In genomic region chr6:21586300-21586699, GRCh38 we compare ENCODE assay signal across 11 cellular contexts. TPM values are rescaled to one million over a fixed set of nuclear protein-coding genes. Genes with fewer than 3 reads are reported as not detected.
DNase-seq lines count a peak whose midpoint lies in the region; ATAC-seq and TF ChIP-seq lines count a peak whose summit lies in the region.
"Had no signal": no experiment of that assay in that cellular context is flagged by ENCODE, and none has a peak within 500 bp of the region (broad histone marks: within the 10 kb centered on the region; RNA-seq: fewer than 3 reads in every experiment).

No MANE protein-coding gene starts in this region.

- peaks cover 5% of the 10 kb centered on the region for H3K4me1 Mint-ChIP-seq in activated T-helper 1 cell treated with anti-CD3 and anti-CD28 coated beads, Interleukin-12 subunit alpha, Interleukin-12 subunit beta, Interleukin-2, Interleukin-4 antibody, amounts not matched to agents 30 ng/mL and 10 ng/mL and 1 ng/mL, durations not matched to agents 14 hours and 24 hours and 36 hours (ENCODE audit: low read depth)
- peaks cover 19 to 25% of the 10 kb centered on the region in 2 donors for H3K4me1 Mint-ChIP-seq in immature natural killer cell

- peak overlapping the region; percentile 27 for H3K4me3 Mint-ChIP-seq in activated T-helper 1 cell treated with anti-CD3 and anti-CD28 coated beads, Interleukin-12 subunit alpha, Interleukin-12 subunit beta, Interleukin-2, Interleukin-4 antibody, amounts not matched to agents 30 ng/mL and 10 ng/mL and 1 ng/mL, durations not matched to agents 14 hours and 24 hours and 36 hours
- peak overlapping the region; percentile 23 to 69 (median 60) for H3K4me3 Mint-ChIP-seq in immature natural killer cell

- no peak overlapping the region for H3K27ac Mint-ChIP-seq in activated T-helper 1 cell treated with anti-CD3 and anti-CD28 coated beads, Interleukin-12 subunit alpha, Interleukin-12 subunit beta, Interleukin-2, Interleukin-4 antibody, amounts not matched to agents 30 ng/mL and 10 ng/mL and 1 ng/mL, durations not matched to agents 14 hours and 24 hours and 36 hours
- no peak overlapping the region for H3K27ac Mint-ChIP-seq in immature natural killer cell
- H3K27ac Mint-ChIP-seq: activated naive CD8-positive, alpha-beta T cell treated with anti-CD3 and anti-CD28 coated beads, Interleukin-2, amount 50 U/mL, for 24 hours had no signal

- 61 to 66% (median 63%) methylated on average over 3 of the region's 3 CpGs for WGBS in heart left ventricle, 4 donors

- no peaks in the 10 kb centered on the region for H3K27me3 ChIP-seq in left ventricle myocardium inferior (ENCODE audit: low read depth)
- no peaks in the 10 kb centered on the region for H3K27me3 ChIP-seq in heart left ventricle
- no peaks in the 10 kb centered on the region for H3K27me3 ChIP-seq in uterus

- H3K36me3 ChIP-seq in left ventricle myocardium inferior (no peaks in the 10 kb centered on the region), heart left ventricle (no peaks in the 10 kb centered on the region), uterus (no peaks in the 10 kb centered on the region)

- H3K36me3 Mint-ChIP-seq in activated T-helper 1 cell treated with anti-CD3 and anti-CD28 coated beads, Interleukin-12 subunit alpha, Interleukin-12 subunit beta, Interleukin-2, Interleukin-4 antibody, amounts not matched to agents 30 ng/mL and 10 ng/mL and 1 ng/mL, durations not matched to agents 14 hours and 24 hours and 36 hours (ENCODE audit: low read depth): no peaks in the 10 kb centered on the region
- peaks cover 0 to 3% (median 0%) of the 10 kb centered on the region in 3 donors for H3K36me3 Mint-ChIP-seq in immature natural killer cell

- DNase-seq in left ventricle myocardium inferior (no peak), heart left ventricle (no peak), immature natural killer cell (no peak), uterus (no peak), SKM-1 treated with dmso at 0.1 percent for 144 hours (lab: John Stamatoyannopoulos, UW; ENCODE audit: unreplicated experiment) (no peak)
- DNase-seq in activated T-helper 1 cell treated with anti-CD3 and anti-CD28 coated beads, Interleukin-12 subunit alpha, Interleukin-12 subunit beta, Interleukin-2, Interleukin-4 antibody, amounts not matched to agents 30 ng/mL and 10 ng/mL and 1 ng/mL, durations not matched to agents 14 hours and 24 hours and 36 hours (ENCODE audit: low spot score): no peak
- DNase-seq: activated naive CD8-positive, alpha-beta T cell treated with anti-CD3 and anti-CD28 coated beads, Interleukin-2, amount 50 U/mL, for 24 hours; stimulated activated naive CD8-positive, alpha-beta T cell treated with anti-CD3 and anti-CD28 coated beads, Interleukin-15, Interleukin-2, amounts not matched to agents 100 U/mL and 50 U/mL, for 24 hours had no signal

- H3K27ac ChIP-seq in left ventricle myocardium inferior (replicated peaks) (no peak overlapping the region), heart left ventricle (no peak overlapping the region), uterus (peak overlapping the region; percentile 88)

- peaks cover 43% of the 10 kb centered on the region for H3K27me3 Mint-ChIP-seq in activated T-helper 1 cell treated with anti-CD3 and anti-CD28 coated beads, Interleukin-12 subunit alpha, Interleukin-12 subunit beta, Interleukin-2, Interleukin-4 antibody, amounts not matched to agents 30 ng/mL and 10 ng/mL and 1 ng/mL, durations not matched to agents 14 hours and 24 hours and 36 hours (ENCODE audit: insufficient read depth)
- peaks cover 12 to 15% (median 14%) of the 10 kb centered on the region in 3 donors for H3K27me3 Mint-ChIP-seq in immature natural killer cell (ENCODE audit: low read depth in 3 of 3)

- H3K9me3 Mint-ChIP-seq in activated T-helper 1 cell treated with anti-CD3 and anti-CD28 coated beads, Interleukin-12 subunit alpha, Interleukin-12 subunit beta, Interleukin-2, Interleukin-4 antibody, amounts not matched to agents 30 ng/mL and 10 ng/mL and 1 ng/mL, durations not matched to agents 14 hours and 24 hours and 36 hours: peaks cover 8% of the 10 kb centered on the region
- peaks cover 0 to 6% (median 3%) of the 10 kb centered on the region in 6 donors for H3K9me3 Mint-ChIP-seq in immature natural killer cell

- TF ChIP-seq CTCF in left ventricle myocardium inferior (IDR thresholded peaks at IDR 0.05; ENCODE audit: borderline replicate concordance): no peak
- TF ChIP-seq CTCF in heart left ventricle (IDR thresholded peaks at IDR 0.05): no peak
- TF ChIP-seq CTCF in uterus (IDR thresholded peaks at IDR 0.05): no peak

- intact Hi-C loops in left ventricle myocardium inferior (cut with micrococcal nuclease) (no loop called here), heart left ventricle (cut with DNase I) (loop anchor here in 9 of 10 donors (5.0 to 10.0 kb wide), 12 partner anchors 211 to 1861 kb away; no protein-coding TSS in a partner anchor), uterus (cut with DNase I; ENCODE audit: low total_unique reads) (loop anchor here (10.0 kb wide), 1 partner anchor 1021 kb away; no protein-coding TSS in a partner anchor)
- intact Hi-C loops in activated T-helper 1 cell treated with anti-CD3 and anti-CD28 coated beads, Interleukin-12 subunit alpha, Interleukin-12 subunit beta, Interleukin-2, Interleukin-4 antibody, amounts not matched to agents 30 ng/mL and 10 ng/mL and 1 ng/mL, durations not matched to agents 14 hours and 24 hours and 36 hours (cut with micrococcal nuclease): loop anchor here (5.0 to 10.0 kb wide), 4 partner anchors 401 to 1749 kb away; partner anchors contain the start of gene ID4

- no peak for TF ChIP-seq POLR2A in heart left ventricle (IDR thresholded peaks at IDR 0.05)
- TF ChIP-seq POLR2A in uterus (IDR thresholded peaks at IDR 0.05): no peak

- ATAC-seq in heart left ventricle (no peak), HG03354 (IDR thresholded peaks at IDR 0.05; ENCODE audit: poor library complexity, severe bottlenecking, unreplicated experiment) (no peak), HG03520 (IDR thresholded peaks at IDR 0.05; ENCODE audit: unreplicated experiment) (no peak)
- ATAC-seq: activated naive CD8-positive, alpha-beta T cell treated with anti-CD3 and anti-CD28 coated beads, Interleukin-2, amount 50 U/mL, for 24 hours; stimulated activated naive CD8-positive, alpha-beta T cell treated with anti-CD3 and anti-CD28 coated beads, Interleukin-15, Interleukin-2, amounts not matched to agents 100 U/mL and 50 U/mL, for 24 hours had no signal

- H3K4me3 ChIP-seq in left ventricle myocardium inferior: peak overlapping the region; percentile 75
- peak overlapping the region in 1 of 12 donors; percentile 80 for H3K4me3 ChIP-seq in heart left ventricle
- no peak overlapping the region for H3K4me3 ChIP-seq in uterus

- H3K9me3 ChIP-seq in left ventricle myocardium inferior (replicated peaks) (peaks cover 27% of the 10 kb centered on the region), heart left ventricle (peaks cover 0 to 25% (median 3%) of the 10 kb centered on the region in 12 donors), uterus (peaks cover 0 to 6% of the 10 kb centered on the region in 2 donors)
- H3K9me3 ChIP-seq: SK-N-SH had no signal

- H3K4me1 ChIP-seq in left ventricle myocardium inferior (peaks cover 28% of the 10 kb centered on the region), heart left ventricle (peaks cover 0 to 16% (median 5%) of the 10 kb centered on the region in 12 donors), uterus (no peaks in the 10 kb centered on the region)

RNA-seq across cellular contexts. Expression of gene SOX4, which starts 7.3 kb away (rescaled TPM):
- total RNA-seq in left ventricle myocardium inferior (3.8 TPM), heart left ventricle (10 to 100 TPM in 4 of 9 donors, 1 to 10 TPM in 5; 1.9 to 20.3 (median 8.0) TPM), uterus (100 to 1,000 TPM in 1 of 4 donors, 10 to 100 TPM in 1, 1 to 10 TPM in 2; 5.9 to 103 (median 18.1) TPM)
- polyA plus RNA-seq in heart left ventricle (1 to 10 TPM; 2.7 to 4.1 TPM), immature natural killer cell (1 to 10 TPM in 2 of 3 donors, under 1 TPM in 1; 0.75 to 1.7 (median 1.6) TPM)
- 1.2 and 1.5 TPM in 2 replicates for total RNA-seq in activated T-helper 1 cell treated with anti-CD3 and anti-CD28 coated beads, Interleukin-12 subunit alpha, Interleukin-12 subunit beta, Interleukin-2, Interleukin-4 antibody, amounts not matched to agents 30 ng/mL and 10 ng/mL and 1 ng/mL, durations not matched to agents 14 hours and 24 hours and 36 hours

Comparison
In these comparisons a context has a peak if more than half of its experiments do, and no peak if none do; other contexts are left out.
1. H3K27ac ChIP-seq: peak in uterus (2 of 2); none in left ventricle myocardium inferior (single experiment) and heart left ventricle (0 of 12).